Comparison of ENCODE assay signal across 22 cellular contexts in genomic region chr9:135032041-135032835, GRCh38. TPM values are rescaled to one million over a fixed set of nuclear protein-coding genes. Genes with fewer than 3 reads are reported as not detected.
A peak's percentile ranks its signal among the peaks of the same experiment; 100 is the strongest.
DNase-seq lines count a peak whose midpoint lies in the region; ATAC-seq and TF ChIP-seq lines count a peak whose summit lies in the region.
"Had no signal": no experiment of that assay in that cellular context is flagged by ENCODE, and none has a peak within 500 bp of the region (broad histone marks: within the 10 kb centered on the region; RNA-seq: fewer than 3 reads in every experiment).

No MANE protein-coding gene starts in this region.

- H3K4me3 ChIP-seq in heart right ventricle (no peak overlapping the region), RWPE2 (ENCODE audit: severe bottlenecking) (no peak overlapping the region), osteoblast (ENCODE audit: insufficient read depth, low read length) (no peak overlapping the region), coronary artery (no peak overlapping the region)
- H3K4me3 ChIP-seq: GM23248 had no signal

- no peaks in the 10 kb centered on the region for H3K36me3 Mint-ChIP-seq in type B pancreatic cell
- H3K36me3 Mint-ChIP-seq: CD4-positive, alpha-beta memory T cell had no signal

- no peak overlapping the region for H3K4me2 ChIP-seq in osteoblast (ENCODE audit: insufficient read depth, low read length)

- peaks cover 0 to 32% (median 21%) of the 10 kb centered on the region in 7 donors for H3K27me3 ChIP-seq in heart right ventricle
- peaks cover 10% of the 10 kb centered on the region for H3K27me3 ChIP-seq in RWPE2 (ENCODE audit: insufficient read depth, poor library complexity, severe bottlenecking)
- H3K27me3 ChIP-seq in osteoblast (ENCODE audit: insufficient read depth, low read length) = no peaks in the 10 kb centered on the region

- H3K9me3 ChIP-seq in heart right ventricle (no peaks in the 10 kb centered on the region), RWPE2 (ENCODE audit: severe bottlenecking) (no peaks in the 10 kb centered on the region), osteoblast (ENCODE audit: low read depth, low read length) (no peaks in the 10 kb centered on the region)

- H2AFZ ChIP-seq in osteoblast (ENCODE audit: low read length) = no peak overlapping the region
- H2AFZ ChIP-seq: GM23248 had no signal

- H3K4me1 ChIP-seq in heart right ventricle (no peaks in the 10 kb centered on the region), RWPE2 (ENCODE audit: insufficient read depth, poor library complexity, severe bottlenecking) (no peaks in the 10 kb centered on the region), osteoblast (ENCODE audit: insufficient read depth, low read length) (no peaks in the 10 kb centered on the region)

- H3K27ac ChIP-seq in heart right ventricle (no peak overlapping the region), RWPE2 (ENCODE audit: poor library complexity, severe bottlenecking) (no peak overlapping the region), osteoblast (ENCODE audit: low read depth, low read length) (no peak overlapping the region), coronary artery (no peak overlapping the region)
- H3K27ac ChIP-seq: GM23248, RWPE1 had no signal

- no peaks in the 10 kb centered on the region for H3K4me1 Mint-ChIP-seq in type B pancreatic cell (ENCODE audit: unreplicated experiment)
- H3K4me1 Mint-ChIP-seq: CD4-positive, alpha-beta memory T cell had no signal

- DNase-seq in cardiac septum (ENCODE audit: low spot score) (peak; percentile 63), heart right ventricle (no peak), RWPE2 (ENCODE audit: low spot score) (peak; percentile 42), osteoblast (ENCODE audit: insufficient read length, low spot score, missing footprints) (peak; percentile 10), type B pancreatic cell (ENCODE audit: extremely low spot score, unreplicated experiment) (no peak), coronary artery (ENCODE audit: low spot score) (no peak)
- DNase-seq: CD4-positive, alpha-beta memory T cell; COR-L47; DMS53; GM23248; H7; Karpas-422; NCI-H1092; NCI-H1417 treated with DMSO at 0.1 percent for 48 hours; NCI-H1694 treated with DMSO at 0.1 percent for 48 hours; NCI-H2081; NCI-H2227 treated with DMSO at 0.1 percent for 48 hours; NCI-H526 treated with DMSO at 0.1 percent for 48 hours had no signal

- H3K36me3 ChIP-seq in heart right ventricle (no peaks in the 10 kb centered on the region), RWPE2 (ENCODE audit: low read depth) (no peaks in the 10 kb centered on the region), osteoblast (ENCODE audit: insufficient read depth, low read length) (no peaks in the 10 kb centered on the region)

- WGBS in heart right ventricle, 2 donors = 78 to 81% methylated on average over 13 of the region's 13 CpGs

- intact Hi-C loops in cardiac septum (cut with DNase I) (no loop called here), heart right ventricle (cut with DNase I) (loop anchor here in 1 of 10 donors (10.0 kb wide), 1 partner anchor 1123 kb away; no protein-coding TSS in a partner anchor)

- H3K79me2 ChIP-seq in osteoblast (ENCODE audit: insufficient read depth, low read length) = no peaks in the 10 kb centered on the region

- H3K4me3 Mint-ChIP-seq in type B pancreatic cell = no peak overlapping the region
- H3K4me3 Mint-ChIP-seq: CD4-positive, alpha-beta memory T cell had no signal

- TF ChIP-seq CTCF in heart right ventricle (IDR thresholded peaks at IDR 0.05) (no peak), RWPE2 (IDR thresholded peaks at IDR 0.05; ENCODE audit: poor library complexity, severe bottlenecking) (no peak), osteoblast (IDR thresholded peaks at IDR 0.05; ENCODE audit: extremely low read depth, low read depth, low read length) (no peak), type B pancreatic cell (conservative IDR thresholded peaks at IDR 0.05) (no peak), coronary artery (IDR thresholded peaks at IDR 0.05) (no peak)

- H3K9me3 Mint-ChIP-seq in type B pancreatic cell = no peaks in the 10 kb centered on the region

- H3K27ac Mint-ChIP-seq in type B pancreatic cell = no peak overlapping the region
- H3K27ac Mint-ChIP-seq: CD4-positive, alpha-beta memory T cell had no signal

- no peaks in the 10 kb centered on the region for H4K20me1 ChIP-seq in osteoblast (ENCODE audit: insufficient read depth, low read length)

- no peak for ATAC-seq in heart right ventricle
- ATAC-seq in RWPE2 (ENCODE audit: low read depth) = no peak
- no peak for ATAC-seq in GM19395 (IDR thresholded peaks at IDR 0.05; ENCODE audit: unreplicated experiment)
- ATAC-seq: HepG2 had no signal

- peaks cover 13% of the 10 kb centered on the region for H3K27me3 Mint-ChIP-seq in type B pancreatic cell

RNA-seq across cellular contexts. Expression of gene OLFM1, which starts 55.2 kb away (rescaled TPM):
- 8.6 TPM for total RNA-seq in cardiac septum
- total RNA-seq in heart right ventricle = 10 to 100 TPM in 2 of 10 donors, 1 to 10 TPM in 8; 3.3 to 13.3 (median 5.9) TPM
- 10 to 100 TPM; 11.3 to 14.9 TPM for polyA plus RNA-seq in heart right ventricle
- under 0.01 and 0.29 TPM in 2 replicates for total RNA-seq in osteoblast
- 8.0 and 9.7 TPM in 2 replicates for total RNA-seq in type B pancreatic cell (ENCODE audit: low replicate concordance)
- total RNA-seq: CD4-positive, alpha-beta memory T cell; HepG2; HT-29 had no signal
- polyA plus RNA-seq: CD4-positive, alpha-beta memory T cell; HepG2 had no signal

Comparison
In these comparisons a context has a peak if more than half of its experiments do, and no peak if none do; other contexts are left out.
1. DNase-seq: peak in cardiac septum (single experiment), RWPE2 (single experiment) and osteoblast (single experiment); none in heart right ventricle (0 of 2), type B pancreatic cell (single experiment) and coronary artery (single experiment).